8 cellular contexts compared by ENCODE assay signal in the genomic region with DNA sequence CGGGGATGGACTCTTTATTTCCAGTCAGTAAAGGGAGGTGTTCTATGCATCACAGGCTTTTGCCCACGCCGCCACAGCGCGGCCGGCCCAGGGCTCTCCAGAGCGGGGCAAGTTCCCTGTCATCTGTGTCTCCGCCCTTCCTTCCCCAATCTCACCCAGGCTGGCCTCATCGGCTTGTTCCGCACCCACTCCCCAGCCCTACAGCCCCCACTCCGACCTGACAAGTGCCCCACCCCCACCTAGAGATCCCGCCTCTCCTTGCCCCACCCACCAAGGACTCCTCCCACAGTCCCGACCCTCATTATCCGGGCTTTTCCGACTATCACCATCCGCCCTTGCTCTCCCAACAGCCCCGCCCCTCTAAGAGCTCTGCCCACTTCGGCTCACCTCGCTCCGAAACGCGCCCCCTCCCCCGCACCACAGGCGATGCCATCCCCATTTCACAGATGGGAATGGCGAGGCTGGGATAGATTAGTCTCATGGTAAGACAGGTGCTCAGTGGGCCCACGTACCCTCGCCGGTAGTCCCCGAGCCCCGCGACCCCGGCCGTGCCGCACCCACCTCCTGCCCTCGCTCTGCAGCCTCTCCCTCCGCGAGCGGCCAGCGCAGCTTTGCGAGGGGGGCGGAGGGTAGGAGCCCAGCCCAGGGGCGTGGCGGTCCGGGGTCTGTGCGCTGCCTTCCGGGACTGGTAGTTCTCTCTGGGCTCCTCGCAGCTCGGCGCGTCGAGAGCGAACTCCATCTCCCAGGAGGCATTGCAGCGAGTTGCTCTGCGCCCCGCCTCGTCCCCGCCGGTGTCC. TPM values are rescaled to one million over a fixed set of nuclear protein-coding genes. Genes with fewer than 3 reads are reported as not detected.
A peak's percentile ranks its signal among the peaks of the same experiment; 100 is the strongest.
DNase-seq lines count a peak whose midpoint lies in the region; ATAC-seq and TF ChIP-seq lines count a peak whose summit lies in the region.

A gene with protein sequence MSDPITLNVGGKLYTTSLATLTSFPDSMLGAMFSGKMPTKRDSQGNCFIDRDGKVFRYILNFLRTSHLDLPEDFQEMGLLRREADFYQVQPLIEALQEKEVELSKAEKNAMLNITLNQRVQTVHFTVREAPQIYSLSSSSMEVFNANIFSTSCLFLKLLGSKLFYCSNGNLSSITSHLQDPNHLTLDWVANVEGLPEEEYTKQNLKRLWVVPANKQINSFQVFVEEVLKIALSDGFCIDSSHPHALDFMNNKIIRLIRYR (minus strand): TSS at position 615 of the 797 bp plus-strand sequence. CDS start 14,072 bp downstream, outside the sequence.

- DNase-seq in GM13977 (ENCODE audit: low spot score) (peak; percentile 99), NCI-H146 (lab: John Stamatoyannopoulos, UW) (peak; percentile 98), T-cell (peak; percentile 74 to 93 (median 87)), adrenal gland (peak; percentile 97 to 99 (median 98)), heart left ventricle (peak; percentile 97 to 99 (median 99)), pons (ENCODE audit: low spot score) (peak; percentile 97), transverse colon (peak; percentile 97)

- peaks cover 3% of the 10 kb centered on the region for H3K36me3 Mint-ChIP-seq in T-cell

- intact Hi-C loops in adrenal gland (cut with DNase I) (loop anchor here in 1 of 2 donors (2.0 kb wide), 1 partner anchor 229 kb away; a partner anchor contains a TSS), heart left ventricle (cut with DNase I) (loop anchor here in 7 of 10 donors (1.0 to 10.0 kb wide), 8 partner anchors 19 to 229 kb away; a partner anchor contains a TSS), transverse colon (cut with DNase I; ENCODE audit: low total_unique reads) (loop anchor here (5.0 kb wide), 1 partner anchor 36 kb away; no protein-coding TSS in a partner anchor)

- TF ChIP-seq POLR2A in adrenal gland (IDR thresholded peaks at IDR 0.05) = peak; percentile 70 to 79
- TF ChIP-seq POLR2A in heart left ventricle (IDR thresholded peaks at IDR 0.05) = peak in 1 of 2 donors; percentile 83
- TF ChIP-seq POLR2A in transverse colon (IDR thresholded peaks at IDR 0.05) = peak; percentile 71

- H3K4me1 Mint-ChIP-seq in T-cell = peaks cover 52 to 59% (median 52%) of the 10 kb centered on the region in 3 donors

- no peaks in the 10 kb centered on the region for H3K36me3 ChIP-seq in adrenal gland (replicated peaks in 1 of 2)
- H3K36me3 ChIP-seq in heart left ventricle = peaks cover 0 to 13% (median 3%) of the 10 kb centered on the region in 9 donors
- no peaks in the 10 kb centered on the region for H3K36me3 ChIP-seq in transverse colon

- H3K27ac ChIP-seq in adrenal gland (peak within 1 kb of the TSS; percentile 87 to 97 (median 91)), heart left ventricle (peak within 1 kb of the TSS in 11 of 12 donors; percentile 82 to 95 (median 89)), transverse colon (peak within 1 kb of the TSS; percentile 76 to 90 (median 89))

- CTCF ChIA-PET in T-cell (lab: Charles Lee) = interaction anchor here (0.7 to 1.1 kb wide), 5 partner anchors 15 to 193 kb away, joined by 3 to 16 read pairs (median 5); a partner anchor contains a TSS

- ATAC-seq in HG02870 (IDR thresholded peaks at IDR 0.05; ENCODE audit: unreplicated experiment) = peak; percentile 92
- peak; percentile 90 to 97 (median 96) for ATAC-seq in T-cell (replicated peaks in 1 of 4)
- peak; percentile 97 to 98 (median 98) for ATAC-seq in heart left ventricle

- H3K4me3 ChIP-seq in adrenal gland = peak within 1 kb of the TSS; percentile 73 to 97 (median 90)
- H3K4me3 ChIP-seq in heart left ventricle = peak within 1 kb of the TSS; percentile 71 to 96 (median 88)
- H3K4me3 ChIP-seq in transverse colon = peak within 1 kb of the TSS; percentile 68 to 90 (median 77)

- peak within 1 kb of the TSS; percentile 89 to 92 for H3K27ac Mint-ChIP-seq in T-cell

- H3K9me3 Mint-ChIP-seq in T-cell = no peaks in the 10 kb centered on the region

- no peak for TF ChIP-seq CTCF in GM13977 (IDR thresholded peaks at IDR 0.05; ENCODE audit: extremely low read depth, insufficient read depth, missing control alignments)
- peak in 1 of 6 experiments; percentile 15 for TF ChIP-seq CTCF in adrenal gland (IDR thresholded peaks at IDR 0.05)
- TF ChIP-seq CTCF in heart left ventricle (IDR thresholded peaks at IDR 0.05) = no peak
- TF ChIP-seq CTCF in transverse colon (IDR thresholded peaks at IDR 0.05) = no peak

- no peak for TF ChIP-seq EP300 in transverse colon (IDR thresholded peaks at IDR 0.05; ENCODE audit: low read depth)

- 0 to 1% (median 1%) methylated on average over 22 to 58 of the region's 58 CpGs for WGBS in adrenal gland, 4 donors
- WGBS in heart left ventricle, 4 donors = 0 to 2% (median 1%) methylated on average over 33 to 58 of the region's 58 CpGs
- WGBS in transverse colon (ENCODE audit: low coverage in 1 of 2), 2 donors = 0% methylated on average over 32 of the region's 58 CpGs; no CpG with 5 or more reads in 1 of the 2 donors

- H3K4me3 Mint-ChIP-seq in T-cell = peak within 1 kb of the TSS; percentile 97 to 99 (median 99)

- H3K4me1 ChIP-seq in adrenal gland (replicated peaks in 1 of 2) (peaks cover 36 to 67% of the 10 kb centered on the region in 2 donors), heart left ventricle (peaks cover 2 to 50% (median 37%) of the 10 kb centered on the region in 12 donors), transverse colon (peaks cover 0 to 37% (median 29%) of the 10 kb centered on the region in 4 donors)

- in situ Hi-C loops in GM13977 (cut with MboI; ENCODE audit: low pct_unique_long_range_greater_than_20kb, low sequenced_read_pairs, unreplicated experiment) = no loop called here
- in situ Hi-C loops in transverse colon (cut with MboI; ENCODE audit: low pct_ligation_motif_present in 1 of 4, low pct_unique_long_range_greater_than_20kb in 1 of 4, low sequenced_read_pairs in 3 of 4) = no loop called here

- no peaks in the 10 kb centered on the region for H3K27me3 Mint-ChIP-seq in T-cell

- POLR2A ChIA-PET in T-cell (lab: Charles Lee) = interaction anchor here (0.7 to 3.4 kb wide), 4 partner anchors 14 to 193 kb away, joined by 3 to 22 read pairs (median 12); a partner anchor contains a TSS

- H3K9me3 ChIP-seq in adrenal gland (replicated peaks in 1 of 3) (no peaks in the 10 kb centered on the region), heart left ventricle (no peaks in the 10 kb centered on the region), transverse colon (no peaks in the 10 kb centered on the region)

- no peaks in the 10 kb centered on the region for H3K27me3 ChIP-seq in adrenal gland
- H3K27me3 ChIP-seq in heart left ventricle = no peaks in the 10 kb centered on the region
- H3K27me3 ChIP-seq in transverse colon = no peaks in the 10 kb centered on the region

RNA-seq across cellular contexts. Expression of the gene that starts here (rescaled TPM):
- total RNA-seq in T-cell (10 to 100 TPM in 2 of 5 donors, 1 to 10 TPM in 3; 3.4 to 13.2 (median 9.7) TPM), adrenal gland (10 to 100 TPM; 17.0 to 32.9 (median 26.4) TPM), heart left ventricle (10 to 100 TPM in 1 of 9 donors, 1 to 10 TPM in 8; 5.6 to 10.9 (median 7.2) TPM), transverse colon (10 to 100 TPM; 10.9 to 55.0 (median 29.2) TPM)
- polyA plus RNA-seq in adrenal gland (10 to 100 TPM in 2 of 3 donors, 1 to 10 TPM in 1; 9.3 to 54.0 (median 11.7) TPM), heart left ventricle (1 to 10 TPM; 3.4 to 8.3 TPM)

Comparison
In these comparisons a context has a peak if more than half of its experiments do, and no peak if none do; other contexts are left out.
1. Peak in every context shown above with its lines: DNase-seq, ATAC-seq, H3K4me3 ChIP-seq and H3K27ac ChIP-seq.